ENCODE assay signal across 21 cellular contexts in genomic region chr13:21736926-21737325, GRCh38.
"Had no signal": no experiment of that assay in that cellular context is flagged by ENCODE, and none has a peak within 500 bp of the region (broad histone marks: within the 10 kb centered on the region; RNA-seq: fewer than 3 reads in every experiment).

No MANE protein-coding gene starts in this region.

- H3K27me3 ChIP-seq: colonic mucosa, left lung, sigmoid colon, testis, tibial nerve had no signal

- H3K4me3 ChIP-seq: colonic mucosa, left lung, lung, psoas muscle, skin epidermis, testis, tibial nerve had no signal

- H3K27ac Mint-ChIP-seq: naive thymus-derived CD4-positive, alpha-beta T cell; stimulated activated naive B cell treated with anti-CD40 and anti-IgM and Interleukin-4, amounts not matched to agents 10 μg/mL and 1 μg/mL and 100 μg/mL, for 72 hours; stimulated activated naive CD8-positive, alpha-beta T cell treated with anti-CD3 and anti-CD28 coated beads, Interleukin-15, amount 100 ng/mL, for 72 hours had no signal

- H3K4me1 Mint-ChIP-seq: stimulated activated naive B cell treated with anti-CD40 and anti-IgM and Interleukin-4, amounts not matched to agents 10 μg/mL and 1 μg/mL and 100 μg/mL, for 72 hours; stimulated activated naive CD8-positive, alpha-beta T cell treated with anti-CD3 and anti-CD28 coated beads, Interleukin-15, amount 100 ng/mL, for 72 hours had no signal

- H3K9me3 ChIP-seq: colonic mucosa, left lung, neutrophil, psoas muscle, sigmoid colon, testis had no signal

- DNase-seq: colonic mucosa; dermis blood vessel endothelial cell; erythroblast; foreskin melanocyte; head of caudate nucleus; hypothalamus; left lung; naive thymus-derived CD4-positive, alpha-beta T cell; psoas muscle; sigmoid colon; stimulated activated CD4-positive, alpha-beta T cell treated with anti-CD3 and anti-CD28 coated beads, Interleukin-2, amount 100 ng/mL, for 24 hours; stimulated activated CD4-positive, alpha-beta T cell treated with anti-CD3 and anti-CD28 coated beads, Interleukin-4, amount 100 ng/mL, for 4 hours; stimulated activated naive B cell treated with anti-CD40 and anti-IgM and Interleukin-4, amounts not matched to agents 10 μg/mL and 1 μg/mL and 100 μg/mL, for 72 hours; stimulated activated naive CD8-positive, alpha-beta T cell treated with anti-CD3 and anti-CD28 coated beads, Interleukin-15, amount 100 ng/mL, for 72 hours; testis had no signal

- H3K36me3 ChIP-seq: colonic mucosa, left lung, neutrophil, sigmoid colon, tibial nerve had no signal

- H3K27ac ChIP-seq: colonic mucosa, left lung, neutrophil, psoas muscle, skin epidermis, testis, tibial nerve had no signal

- ATAC-seq: left lung; naive thymus-derived CD4-positive, alpha-beta T cell; stimulated activated naive B cell treated with anti-CD40 and anti-IgM and Interleukin-4, amounts not matched to agents 10 μg/mL and 1 μg/mL and 100 μg/mL, for 72 hours; stimulated activated naive CD8-positive, alpha-beta T cell treated with anti-CD3 and anti-CD28 coated beads, Interleukin-15, amount 100 ng/mL, for 72 hours had no signal

- H3K4me3 Mint-ChIP-seq: naive thymus-derived CD4-positive, alpha-beta T cell; stimulated activated naive B cell treated with anti-CD40 and anti-IgM and Interleukin-4, amounts not matched to agents 10 μg/mL and 1 μg/mL and 100 μg/mL, for 72 hours; stimulated activated naive CD8-positive, alpha-beta T cell treated with anti-CD3 and anti-CD28 coated beads, Interleukin-15, amount 100 ng/mL, for 72 hours had no signal

- H3K9me3 Mint-ChIP-seq: naive thymus-derived CD4-positive, alpha-beta T cell; stimulated activated naive B cell treated with anti-CD40 and anti-IgM and Interleukin-4, amounts not matched to agents 10 μg/mL and 1 μg/mL and 100 μg/mL, for 72 hours; stimulated activated naive CD8-positive, alpha-beta T cell treated with anti-CD3 and anti-CD28 coated beads, Interleukin-15, amount 100 ng/mL, for 72 hours had no signal

- H3K4me1 ChIP-seq: colonic mucosa, left lung, testis had no signal

- H3K36me3 Mint-ChIP-seq: naive thymus-derived CD4-positive, alpha-beta T cell; stimulated activated naive B cell treated with anti-CD40 and anti-IgM and Interleukin-4, amounts not matched to agents 10 μg/mL and 1 μg/mL and 100 μg/mL, for 72 hours had no signal

- FAIRE-seq: endothelial cell of umbilical vein, islet of Langerhans had no signal
